9 cellular contexts compared by ENCODE assay signal in the genomic region with DNA sequence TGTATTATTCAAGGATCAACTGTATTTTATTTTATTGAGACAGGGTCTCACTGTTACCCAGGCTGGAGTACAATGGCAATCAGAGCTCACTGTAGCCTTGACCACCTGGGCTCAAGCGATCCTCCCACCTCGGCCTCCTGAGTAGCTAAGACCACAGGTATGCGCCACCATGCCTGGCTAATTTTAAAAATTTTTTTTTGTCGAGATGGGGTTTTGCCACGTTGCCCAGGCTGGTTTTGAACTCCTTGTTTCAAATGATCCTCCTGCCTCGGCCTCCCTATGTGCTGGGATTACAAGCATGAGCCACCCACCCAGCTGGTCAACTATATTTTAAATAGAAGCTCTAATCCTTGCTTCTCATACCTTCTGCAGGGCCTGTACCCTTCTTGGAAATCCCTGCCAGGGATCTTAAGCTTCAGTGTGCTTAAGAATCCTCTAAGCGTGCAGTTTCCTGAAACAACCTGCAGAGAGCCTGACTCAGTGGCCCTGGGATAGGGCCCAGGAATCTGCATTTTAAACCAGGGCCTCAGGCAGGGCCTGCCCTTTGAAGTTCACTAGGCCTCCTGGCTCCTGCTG. TPM values are rescaled to one million over a fixed set of nuclear protein-coding genes. Genes with fewer than 3 reads are reported as not detected.
DNase-seq lines count a peak whose midpoint lies in the region; ATAC-seq and TF ChIP-seq lines count a peak whose summit lies in the region.
"Had no signal": no experiment of that assay in that cellular context is flagged by ENCODE, and none has a peak within 500 bp of the region (broad histone marks: within the 10 kb centered on the region; RNA-seq: fewer than 3 reads in every experiment).

No MANE protein-coding gene starts in this region.

- H3K9ac ChIP-seq in mesenchymal stem cell (ENCODE audit: low read length): peak overlapping the region; percentile 90

- no peak for ATAC-seq in activated naive CD4-positive, alpha-beta T cell treated with anti-CD3 and anti-CD28 coated beads, Interleukin-2, amount 50 U/mL, for 72 hours
- ATAC-seq in aorta (ENCODE audit: low FRiP score): no peak

- H2BK5ac ChIP-seq in mesenchymal stem cell (ENCODE audit: low read depth, low read length, poor library complexity, severe bottlenecking): peak overlapping the region; percentile 54

- peaks cover 8% of the 10 kb centered on the region for H3K36me3 Mint-ChIP-seq in activated naive CD4-positive, alpha-beta T cell treated with anti-CD3 and anti-CD28 coated beads, Interleukin-2, amount 50 U/mL, for 24 hours
- H3K36me3 Mint-ChIP-seq in activated naive CD4-positive, alpha-beta T cell treated with anti-CD3 and anti-CD28 coated beads, Interleukin-2, amount 50 U/mL, for 72 hours: peaks cover 59 to 71% of the 10 kb centered on the region in 2 donors
- H3K36me3 Mint-ChIP-seq in type B pancreatic cell: peaks cover 3% of the 10 kb centered on the region

- peak overlapping the region; percentile 75 for H3K27ac ChIP-seq in mesenchymal stem cell (ENCODE audit: low read length, poor library complexity, severe bottlenecking)
- H3K27ac ChIP-seq in aorta (ENCODE audit: low read depth in 1 of 2, low read length in 2 of 2): peak overlapping the region in 1 of 2 donors; percentile 65

- H3K4me1 ChIP-seq in mesenchymal stem cell (ENCODE audit: control insufficient read depth, insufficient read depth, low read depth, low read length) (peaks cover 38% of the 10 kb centered on the region), aorta (ENCODE audit: control insufficient read depth in 1 of 2, insufficient read depth in 2 of 2, low read length in 2 of 2) (no peaks in the 10 kb centered on the region)

- no peaks in the 10 kb centered on the region for H3K27me3 Mint-ChIP-seq in activated naive CD4-positive, alpha-beta T cell treated with anti-CD3 and anti-CD28 coated beads, Interleukin-2, amount 50 U/mL, for 24 hours
- no peaks in the 10 kb centered on the region for H3K27me3 Mint-ChIP-seq in type B pancreatic cell

- no peak overlapping the region for H4K8ac ChIP-seq in mesenchymal stem cell (ENCODE audit: low read length)

- no peaks in the 10 kb centered on the region for H3K9me3 Mint-ChIP-seq in activated naive CD4-positive, alpha-beta T cell treated with anti-CD3 and anti-CD28 coated beads, Interleukin-2, amount 50 U/mL, for 24 hours
- no peaks in the 10 kb centered on the region for H3K9me3 Mint-ChIP-seq in activated naive CD4-positive, alpha-beta T cell treated with anti-CD3 and anti-CD28 coated beads, Interleukin-2, amount 50 U/mL, for 72 hours
- H3K9me3 Mint-ChIP-seq in type B pancreatic cell: no peaks in the 10 kb centered on the region

- peak overlapping the region; percentile 99 for H3K27ac Mint-ChIP-seq in activated naive CD4-positive, alpha-beta T cell treated with anti-CD3 and anti-CD28 coated beads, Interleukin-2, amount 50 U/mL, for 24 hours
- H3K27ac Mint-ChIP-seq in activated naive CD4-positive, alpha-beta T cell treated with anti-CD3 and anti-CD28 coated beads, Interleukin-2, amount 50 U/mL, for 72 hours: peak overlapping the region; percentile 99 to 100
- peak overlapping the region; percentile 75 for H3K27ac Mint-ChIP-seq in type B pancreatic cell

- 79% methylated on average over 7 of the region's 7 CpGs for WGBS in mesenchymal stem cell
- WGBS in aorta, 2 donors: 53 to 57% methylated on average over 7 of the region's 7 CpGs

- DNase-seq in activated naive CD4-positive, alpha-beta T cell treated with anti-CD3 and anti-CD28 coated beads, Interleukin-2, amount 50 U/mL, for 16 hours: no peak
- no peak for DNase-seq in activated naive CD4-positive, alpha-beta T cell treated with anti-CD3 and anti-CD28 coated beads, Interleukin-2, amount 50 U/mL, for 72 hours (ENCODE audit: low spot score in 2 of 2)
- DNase-seq in mesenchymal stem cell (no peak), type B pancreatic cell (ENCODE audit: extremely low spot score, unreplicated experiment) (no peak), aorta (no peak), amniotic stem cell (lab: John Stamatoyannopoulos, UW) (no peak), SHP77 (lab: John Stamatoyannopoulos, UW) (no peak)

- H3K18ac ChIP-seq in mesenchymal stem cell (ENCODE audit: low read depth in 1 of 2, low read length in 2 of 2): no peak overlapping the region

- H2AFZ ChIP-seq in mesenchymal stem cell (ENCODE audit: low read depth, low read length): no peak overlapping the region

- H3K4me1 Mint-ChIP-seq in activated naive CD4-positive, alpha-beta T cell treated with anti-CD3 and anti-CD28 coated beads, Interleukin-2, amount 50 U/mL, for 24 hours: peaks cover 74% of the 10 kb centered on the region
- H3K4me1 Mint-ChIP-seq in type B pancreatic cell (ENCODE audit: unreplicated experiment): peaks cover 44% of the 10 kb centered on the region

- no peak overlapping the region for H3K4me2 ChIP-seq in mesenchymal stem cell (ENCODE audit: low read length, poor library complexity, severe bottlenecking)

- peaks cover 16% of the 10 kb centered on the region for H3K79me1 ChIP-seq in mesenchymal stem cell (replicated peaks; ENCODE audit: low read length, poor library complexity, severe bottlenecking)

- H3K23ac ChIP-seq in mesenchymal stem cell (ENCODE audit: low read length in 2 of 2): no peak overlapping the region

- intact Hi-C loops in aorta (cut with DNase I): loop anchor here in 1 of 2 donors (5.0 kb wide), 1 partner anchor 38 kb away; no protein-coding TSS in a partner anchor

- peak overlapping the region; percentile 85 for H2AK5ac ChIP-seq in mesenchymal stem cell (ENCODE audit: low read length, severe bottlenecking)

- H3K9me3 ChIP-seq in mesenchymal stem cell (ENCODE audit: control insufficient read depth, low read length) (no peaks in the 10 kb centered on the region), aorta (ENCODE audit: control insufficient read depth, low read length) (no peaks in the 10 kb centered on the region)

- H4K91ac ChIP-seq in mesenchymal stem cell (ENCODE audit: low read length): peak overlapping the region; percentile 9

- H2BK15ac ChIP-seq in mesenchymal stem cell (ENCODE audit: low read depth, poor library complexity, severe bottlenecking): no peak overlapping the region

- no peak for TF ChIP-seq CTCF in type B pancreatic cell (conservative IDR thresholded peaks at IDR 0.05)

- H2BK120ac ChIP-seq in mesenchymal stem cell (ENCODE audit: low read depth, low read length): no peak overlapping the region

- no peaks in the 10 kb centered on the region for H3K27me3 ChIP-seq in mesenchymal stem cell (ENCODE audit: control insufficient read depth in 1 of 2, insufficient read depth in 1 of 2, low read length in 2 of 2)
- H3K27me3 ChIP-seq in aorta (ENCODE audit: control insufficient read depth in 1 of 2, insufficient read depth in 2 of 2, low read length in 1 of 2): no peaks in the 10 kb centered on the region

- peak overlapping the region; percentile 42 to 51 for H2BK12ac ChIP-seq in mesenchymal stem cell (ENCODE audit: low read length in 2 of 2)

- H3K4me3 Mint-ChIP-seq in activated naive CD4-positive, alpha-beta T cell treated with anti-CD3 and anti-CD28 coated beads, Interleukin-2, amount 50 U/mL, for 24 hours: peak overlapping the region; percentile 95
- no peak overlapping the region for H3K4me3 Mint-ChIP-seq in type B pancreatic cell

- peak overlapping the region in 1 of 2 experiments; percentile 91 for H3K4ac ChIP-seq in mesenchymal stem cell (ENCODE audit: low read depth in 1 of 2, low read length in 2 of 2)

- no peak overlapping the region for H3K14ac ChIP-seq in mesenchymal stem cell (ENCODE audit: low read length in 2 of 2)

- H3K4me3 ChIP-seq in mesenchymal stem cell (ENCODE audit: insufficient read depth in 1 of 2, low read depth in 1 of 2, low read length in 2 of 2) (no peak overlapping the region), aorta (ENCODE audit: low read length in 2 of 2) (no peak overlapping the region)

- H3K36me3 ChIP-seq in mesenchymal stem cell (ENCODE audit: control insufficient read depth in 1 of 2, insufficient read depth in 2 of 2, low read depth in 1 of 2, low read length in 2 of 2) (peaks cover 10% of the 10 kb centered on the region in 2 experiments), aorta (ENCODE audit: control insufficient read depth in 1 of 2, insufficient read depth in 2 of 2, low read length in 1 of 2) (no peaks in the 10 kb centered on the region)

RNA-seq across cellular contexts. Expression of a gene that starts 2.9 kb away (rescaled TPM):
- 100 to 1,000 TPM; 165 to 174 TPM for total RNA-seq in activated naive CD4-positive, alpha-beta T cell treated with anti-CD3 and anti-CD28 coated beads, Interleukin-2, amount 50 U/mL, for 72 hours
- 18.5 TPM for polyA plus RNA-seq in mesenchymal stem cell (2013, experiment 1 of 2)
- polyA plus RNA-seq in mesenchymal stem cell (2013, experiment 2 of 2): 17.8 TPM
- 11.5 and 14.0 TPM in 2 replicates for total RNA-seq in type B pancreatic cell (ENCODE audit: low replicate concordance)
- 10 to 100 TPM; 36.5 to 56.0 TPM for total RNA-seq in aorta
- 10 to 100 TPM; 11.9 to 27.5 TPM for polyA plus RNA-seq in aorta

RNA-seq across cellular contexts. Expression of a gene that starts 55.3 kb away (rescaled TPM):
- not detected for total RNA-seq in activated naive CD4-positive, alpha-beta T cell treated with anti-CD3 and anti-CD28 coated beads, Interleukin-2, amount 50 U/mL, for 72 hours
- not detected for polyA plus RNA-seq in mesenchymal stem cell (2013, experiment 1 of 2)
- not detected for polyA plus RNA-seq in mesenchymal stem cell (2013, experiment 2 of 2)
- not detected in 2 replicates for total RNA-seq in type B pancreatic cell (ENCODE audit: low replicate concordance)
- total RNA-seq in aorta: not detected
- polyA plus RNA-seq in aorta: not detected
- polyA plus RNA-seq: BJ had no signal
